In genomic region chr9:33677506-33677809, GRCh38 we compare ENCODE assay signal across 9 cellular contexts.
A peak's percentile ranks its signal among the peaks of the same experiment; 100 is the strongest.
DNase-seq lines count a peak whose midpoint lies in the region; ATAC-seq and TF ChIP-seq lines count a peak whose summit lies in the region.
"Had no signal": no experiment of that assay in that cellular context is flagged by ENCODE, and none has a peak within 500 bp of the region (broad histone marks: within the 10 kb centered on the region; RNA-seq: fewer than 3 reads in every experiment).

No MANE protein-coding gene starts in this region.

- intact Hi-C loops in left lung (cut with DNase I) = no loop called here

- H3K4me3 Mint-ChIP-seq in activated CD4-positive, alpha-beta T cell treated with anti-CD3 and anti-CD28 coated beads, Interleukin-2, amount 10 ng/mL, durations not matched to agents 7 days and 5 days = peak overlapping the region; percentile 80
- peak overlapping the region; percentile 84 for H3K4me3 Mint-ChIP-seq in activated naive CD8-positive, alpha-beta T cell treated with anti-CD3 and anti-CD28 coated beads, Interleukin-2, amount 50 U/mL, for 24 hours

- DNase-seq in activated CD4-positive, alpha-beta T cell treated with anti-CD3 and anti-CD28 coated beads, Interleukin-2, amount 10 ng/mL, durations not matched to agents 7 days and 5 days = no peak
- DNase-seq in activated CD4-positive, alpha-beta T cell treated with anti-CD3 and anti-CD28 coated beads for 4 hours = no peak
- DNase-seq in activated naive CD8-positive, alpha-beta T cell treated with anti-CD3 and anti-CD28 coated beads, Interleukin-2, amount 50 U/mL, for 24 hours = no peak
- DNase-seq in left lung = no peak
- no peak for DNase-seq in suprapubic skin (ENCODE audit: low spot score in 2 of 2)
- no peak for DNase-seq in left lobe of liver (ENCODE audit: low spot score)
- no peak for DNase-seq in UCSD-AML1 (lab: John Stamatoyannopoulos, UW; ENCODE audit: unreplicated experiment)

- no peaks in the 10 kb centered on the region for H3K36me3 Mint-ChIP-seq in activated CD4-positive, alpha-beta T cell treated with anti-CD3 and anti-CD28 coated beads, Interleukin-2, amount 10 ng/mL, durations not matched to agents 7 days and 5 days (ENCODE audit: low read depth)
- H3K36me3 Mint-ChIP-seq in activated naive CD8-positive, alpha-beta T cell treated with anti-CD3 and anti-CD28 coated beads, Interleukin-2, amount 50 U/mL, for 24 hours (ENCODE audit: low read depth) = no peaks in the 10 kb centered on the region

- peak overlapping the region in 1 of 2 donors; percentile 37 for H3K27ac ChIP-seq in left lung
- no peak overlapping the region for H3K27ac ChIP-seq in suprapubic skin

- TF ChIP-seq CTCF in left lung (IDR thresholded peaks at IDR 0.05) (no peak), suprapubic skin (IDR thresholded peaks at IDR 0.05) (no peak)

- H3K9me3 Mint-ChIP-seq in activated CD4-positive, alpha-beta T cell treated with anti-CD3 and anti-CD28 coated beads, Interleukin-2, amount 10 ng/mL, durations not matched to agents 7 days and 5 days = no peaks in the 10 kb centered on the region
- no peaks in the 10 kb centered on the region for H3K9me3 Mint-ChIP-seq in activated naive CD8-positive, alpha-beta T cell treated with anti-CD3 and anti-CD28 coated beads, Interleukin-2, amount 50 U/mL, for 24 hours

- CTCF ChIA-PET in activated CD4-positive, alpha-beta T cell treated with anti-CD3 and anti-CD28 coated beads, Interleukin-2, amount 10 ng/mL, durations not matched to agents 7 days and 5 days (lab: Charles Lee) = no interaction called here

- H3K27me3 ChIP-seq in left lung (peaks cover 16 to 88% of the 10 kb centered on the region in 2 donors), suprapubic skin (peaks cover 39% of the 10 kb centered on the region)
- H3K27me3 ChIP-seq: thyroid gland had no signal

- H3K27ac Mint-ChIP-seq in activated CD4-positive, alpha-beta T cell treated with anti-CD3 and anti-CD28 coated beads, Interleukin-2, amount 10 ng/mL, durations not matched to agents 7 days and 5 days = peak overlapping the region; percentile 79
- peak overlapping the region; percentile 64 for H3K27ac Mint-ChIP-seq in activated naive CD8-positive, alpha-beta T cell treated with anti-CD3 and anti-CD28 coated beads, Interleukin-2, amount 50 U/mL, for 24 hours

- H3K9me3 ChIP-seq in left lung (no peaks in the 10 kb centered on the region), suprapubic skin (no peaks in the 10 kb centered on the region)
- H3K9me3 ChIP-seq: thyroid gland had no signal

- no peak for TF ChIP-seq POLR2A in suprapubic skin (IDR thresholded peaks at IDR 0.05)

- H3K36me3 ChIP-seq in left lung (no peaks in the 10 kb centered on the region), suprapubic skin (no peaks in the 10 kb centered on the region)
- H3K36me3 ChIP-seq: thyroid gland had no signal

- peaks cover 10% of the 10 kb centered on the region for H3K4me1 Mint-ChIP-seq in activated CD4-positive, alpha-beta T cell treated with anti-CD3 and anti-CD28 coated beads, Interleukin-2, amount 10 ng/mL, durations not matched to agents 7 days and 5 days
- H3K4me1 Mint-ChIP-seq in activated naive CD8-positive, alpha-beta T cell treated with anti-CD3 and anti-CD28 coated beads, Interleukin-2, amount 50 U/mL, for 24 hours = peaks cover 8% of the 10 kb centered on the region

- H3K4me3 ChIP-seq in left lung = peak overlapping the region; percentile 35 to 46
- H3K4me3 ChIP-seq in suprapubic skin = peak overlapping the region; percentile 65

- POLR2A ChIA-PET in activated CD4-positive, alpha-beta T cell treated with anti-CD3 and anti-CD28 coated beads, Interleukin-2, amount 10 ng/mL, durations not matched to agents 7 days and 5 days (lab: Charles Lee) = no interaction called here

- 68% methylated on average over 3 of the region's 3 CpGs for whole genome bisulfite sequencing in suprapubic skin

- TF ChIP-seq EP300 in suprapubic skin (IDR thresholded peaks at IDR 0.05) = no peak

- peaks cover 76% of the 10 kb centered on the region for H3K27me3 Mint-ChIP-seq in activated CD4-positive, alpha-beta T cell treated with anti-CD3 and anti-CD28 coated beads, Interleukin-2, amount 10 ng/mL, durations not matched to agents 7 days and 5 days
- H3K27me3 Mint-ChIP-seq in activated naive CD8-positive, alpha-beta T cell treated with anti-CD3 and anti-CD28 coated beads, Interleukin-2, amount 50 U/mL, for 24 hours = peaks cover 73% of the 10 kb centered on the region

- H3K4me1 ChIP-seq in left lung (peaks cover 0 to 11% of the 10 kb centered on the region in 2 donors), suprapubic skin (peaks cover 6% of the 10 kb centered on the region)

- no peak for ATAC-seq in activated naive CD8-positive, alpha-beta T cell treated with anti-CD3 and anti-CD28 coated beads, Interleukin-2, amount 50 U/mL, for 24 hours
- ATAC-seq in left lung (no peak), left lobe of liver (no peak), HG02642 (IDR thresholded peaks at IDR 0.05; ENCODE audit: poor library complexity, unreplicated experiment) (no peak)
